23 cellular contexts compared by ENCODE assay signal in the genomic region with DNA sequence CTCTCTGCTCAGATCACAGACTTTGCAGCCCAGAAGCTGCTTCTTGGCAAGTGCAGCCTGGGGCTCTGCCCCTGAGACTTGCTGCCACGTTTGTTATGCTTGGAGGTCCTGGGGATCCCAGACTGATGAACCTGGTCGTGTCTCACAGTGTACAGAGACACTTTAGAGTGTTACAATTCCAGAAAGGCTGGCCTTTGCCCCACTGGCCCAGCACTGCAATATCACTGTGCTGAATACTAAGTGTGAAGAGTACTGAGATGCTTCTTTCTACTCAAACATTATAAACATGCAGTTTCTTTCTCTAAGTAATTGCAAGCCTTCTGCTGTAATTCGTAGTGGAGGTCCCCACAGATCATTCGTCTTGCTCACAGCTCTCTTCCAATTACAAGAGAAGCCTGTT.
DNase-seq lines count a peak whose midpoint lies in the region; ATAC-seq, FAIRE-seq and TF ChIP-seq lines count a peak whose summit lies in the region.
"Had no signal": no experiment of that assay in that cellular context is flagged by ENCODE, and none has a peak within 500 bp of the region (broad histone marks: within the 10 kb centered on the region; RNA-seq: fewer than 3 reads in every experiment).

No MANE protein-coding gene starts in this region.

- H4K91ac ChIP-seq in H1 (replicated peaks; ENCODE audit: insufficient read length, low read length): no peak overlapping the region

- H2AK5ac ChIP-seq in H1 (ENCODE audit: low read depth, low read length): no peak overlapping the region

- WGBS in right lobe of liver (ENCODE audit: insufficient coverage, low coverage, low lambda C conversion rate, missing lambda C conversion rate): 48% methylated on average over 4 of the region's 4 CpGs
- WGBS in HepG2 (ENCODE audit: low lambda C conversion rate): 27% methylated on average over 4 of the region's 4 CpGs
- WGBS in GM12878 (ENCODE audit: insufficient coverage, insufficient replicate concordance, low lambda C conversion rate, missing lambda C conversion rate): 35% methylated on average over 4 of the region's 4 CpGs
- WGBS in H1 (ENCODE audit: extremely low coverage in 1 of 2, insufficient coverage in 1 of 2, insufficient read length in 1 of 2, insufficient replicate concordance in 2 of 2, low coverage in 1 of 2, low lambda C conversion rate in 2 of 2, missing lambda C conversion rate in 1 of 2), 2 experiments: 88% methylated on average over 4 of the region's 4 CpGs; no CpG with 5 or more reads in 1 of the 2 experiments

- H2AFZ ChIP-seq in HepG2 (ENCODE audit: low read length) (no peak overlapping the region), GM12878 (ENCODE audit: control insufficient read depth, low read depth, low read length) (peak overlapping the region; percentile 50), H1 (ENCODE audit: low read length) (peak overlapping the region; percentile 14; the same call in 1 of the 2 replicates)

- no peak overlapping the region for H3K14ac ChIP-seq in H1 (ENCODE audit: insufficient read length)

- no peaks in the 10 kb centered on the region for H3K79me2 ChIP-seq in HepG2 (ENCODE audit: insufficient read depth, low read length)
- no peaks in the 10 kb centered on the region for H3K79me2 ChIP-seq in GM12878 (ENCODE audit: control insufficient read depth, insufficient read depth, low read length)
- no peaks in the 10 kb centered on the region for H3K79me2 ChIP-seq in H1 (ENCODE audit: control insufficient read depth in 1 of 2, insufficient read depth in 2 of 2, low read length in 2 of 2)

- intact Hi-C loops in right lobe of liver (cut with DNase I) (no loop called here), HepG2 (cut with micrococcal nuclease; ENCODE audit: unreplicated experiment) (no loop called here), GM12878 (cut with micrococcal nuclease; ENCODE audit: unreplicated experiment) (no loop called here)

- no peak overlapping the region for H3K27ac ChIP-seq in right lobe of liver
- H3K27ac ChIP-seq in HepG2 (ENCODE audit: extremely low read length, insufficient read depth, low read length): no peak overlapping the region
- no peak overlapping the region; the same call in 1 of the 2 replicates for H3K27ac ChIP-seq in GM12878 (ENCODE audit: control insufficient read depth, insufficient read depth)
- H3K27ac ChIP-seq in H1 (ENCODE audit: low read depth, low read length): no peak overlapping the region
- H3K27ac ChIP-seq: 22Rv1, A549, BLaER1 had no signal

- no peak overlapping the region for H3K23ac ChIP-seq in H1 (ENCODE audit: insufficient read length)

- no peak overlapping the region for H2BK12ac ChIP-seq in H1 (ENCODE audit: low read depth, low read length)

- H2BK20ac ChIP-seq in H1 (ENCODE audit: low read length): no peak overlapping the region

- H3K9me3 ChIP-seq in right lobe of liver (no peaks in the 10 kb centered on the region), HepG2 (ENCODE audit: low read length) (peaks cover 11% of the 10 kb centered on the region; the same call in 1 of the 2 replicates), GM12878 (replicated peaks; ENCODE audit: control insufficient read depth, insufficient read depth, low read length) (no peaks in the 10 kb centered on the region; the same call in 2 of the 3 replicates), H1 (ENCODE audit: insufficient read depth in 2 of 2, low read depth in 1 of 2, low read length in 1 of 2) (peaks cover 13 to 16% of the 10 kb centered on the region in 2 experiments)
- H3K9me3 ChIP-seq: BE2C had no signal

- no peak overlapping the region for H2BK120ac ChIP-seq in H1 (replicated peaks; ENCODE audit: low read depth, low read length)

- SMC1A ChIA-PET in GM12878 (lab: Charles Lee; ENCODE audit: uncharacterized antibody, unreplicated experiment): interaction anchor here (0.6 to 1.8 kb wide), 4 partner anchors 8 to 127 kb away, joined by 3 to 5 read pairs (median 4); no protein-coding TSS in a partner anchor

- no peak overlapping the region for H2BK5ac ChIP-seq in H1 (ENCODE audit: low read depth, low read length)

- H4K20me1 ChIP-seq in HepG2 (ENCODE audit: insufficient read depth, low read length) (no peaks in the 10 kb centered on the region), GM12878 (ENCODE audit: control insufficient read depth, insufficient read depth) (no peaks in the 10 kb centered on the region), H1 (replicated peaks in 1 of 2; ENCODE audit: control insufficient read depth in 1 of 2, insufficient read depth in 2 of 2, low read length in 2 of 2) (no peaks in the 10 kb centered on the region)
- H4K20me1 ChIP-seq: BLaER1 had no signal

- no peak for TF ChIP-seq EP300 in HepG2 (IDR thresholded peaks at IDR 0.05; ENCODE audit: low read depth in 2 of 2, low read length in 2 of 2)
- no peak for TF ChIP-seq EP300 in HepG2 (CRISPR knock-in tag; IDR thresholded peaks at IDR 0.05; ENCODE audit: borderline replicate concordance)
- no peak for TF ChIP-seq EP300 in GM12878 (IDR thresholded peaks at IDR 0.05; ENCODE audit: borderline replicate concordance in 1 of 2, control insufficient read depth in 1 of 2, low read depth in 2 of 2, low read length in 2 of 2)
- TF ChIP-seq EP300 in H1 (IDR thresholded peaks at IDR 0.05; ENCODE audit: borderline replicate concordance in 1 of 2, low read depth in 2 of 2, low read length in 2 of 2): no peak

- FAIRE-seq in HepG2 (lab: Jason Lieb, UNC): no peak
- FAIRE-seq in GM12878 (lab: Jason Lieb, UNC): no peak
- no peak for FAIRE-seq in H1 (lab: Jason Lieb, UNC)
- no peak for FAIRE-seq in urothelium cell line (lab: Jason Lieb, UNC)
- FAIRE-seq: A549, G401.6, GM12892, GM18507 had no signal

- H3K4ac ChIP-seq in H1 (replicated peaks; ENCODE audit: insufficient read length, low read depth, low read length): no peak overlapping the region

- ATAC-seq in right lobe of liver (peak; percentile 22 to 71 (median 40)), HepG2 (no peak), GM12878 (no peak; the same call in 2 of the 3 replicates), left lobe of liver (peak; percentile 62), SK-N-SH treated with all-trans-retinoic acid at 6 μM for 48 hours (no peak)
- ATAC-seq: A549 had no signal

- no peaks in the 10 kb centered on the region for H3K27me3 ChIP-seq in right lobe of liver
- H3K27me3 ChIP-seq in HepG2 (ENCODE audit: control insufficient read depth in 1 of 2, insufficient read depth in 2 of 2, low read length in 2 of 2): no peaks in the 10 kb centered on the region
- no peaks in the 10 kb centered on the region for H3K27me3 ChIP-seq in GM12878 (replicated peaks in 1 of 2; ENCODE audit: control insufficient read depth in 2 of 2, insufficient read depth in 2 of 2, low read length in 1 of 2)
- H3K27me3 ChIP-seq in H1 (replicated peaks in 1 of 4; ENCODE audit: control insufficient read depth in 3 of 4, extremely low read depth in 1 of 4, insufficient read depth in 3 of 4, low read length in 3 of 4): no peaks in the 10 kb centered on the region
- H3K27me3 ChIP-seq: BE2C, BLaER1 had no signal

- no peak overlapping the region for H3K4me3 ChIP-seq in right lobe of liver
- H3K4me3 ChIP-seq in HepG2 (replicated peaks in 1 of 3; ENCODE audit: insufficient read depth in 1 of 3, low read depth in 2 of 3, low read length in 3 of 3): no peak overlapping the region
- no peak overlapping the region for H3K4me3 ChIP-seq in GM12878
- H3K4me3 ChIP-seq in H1 (ENCODE audit: extremely low read depth in 1 of 4, insufficient read depth in 2 of 4, low read depth in 3 of 4, low read length in 4 of 4): no peak overlapping the region
- H3K4me3 ChIP-seq: A549, BLaER1 had no signal

- TF ChIP-seq CTCF in right lobe of liver (IDR thresholded peaks at IDR 0.05) (no peak), HepG2 (CRISPR knock-in tag; IDR thresholded peaks at IDR 0.05) (no peak), GM12878 (IDR thresholded peaks at IDR 0.05 in 2 of 3, conservative IDR thresholded peaks at IDR 0.05 in 1 of 3; ENCODE audit: control insufficient read depth in 2 of 3, extremely low read depth in 1 of 3, insufficient read depth in 1 of 3, low read depth in 3 of 3, low read length in 3 of 3) (no peak), H1 (IDR thresholded peaks at IDR 0.05; ENCODE audit: control extremely low read depth in 1 of 3, insufficient read depth in 1 of 3, low read depth in 1 of 3, low read length in 3 of 3) (no peak)

- TF ChIP-seq RAD21 in HepG2 (CRISPR knock-in tag; IDR thresholded peaks at IDR 0.05) (no peak), GM12878 (IDR thresholded peaks at IDR 0.05; ENCODE audit: insufficient read depth, low read depth, low read length) (no peak), H1 (IDR thresholded peaks at IDR 0.05 in 1 of 2, conservative IDR thresholded peaks at IDR 0.05 in 1 of 2; ENCODE audit: low read depth in 2 of 2, low read length in 2 of 2) (no peak)

- no peaks in the 10 kb centered on the region; the same call in 1 of the 2 replicates for H3K23me2 ChIP-seq in H1 (ENCODE audit: low read depth, low read length)

- H4K5ac ChIP-seq in H1 (ENCODE audit: insufficient read length, low read depth, low read length): no peak overlapping the region

- no peak for DNase-seq in right lobe of liver
- no peak for DNase-seq in HepG2 (ENCODE audit: low spot score)
- DNase-seq in GM12878 (ENCODE audit: low read depth, low spot score): no peak
- DNase-seq in H1 (ENCODE audit: low read depth in 1 of 2, low spot score in 2 of 2): no peak
- DNase-seq in left lobe of liver (ENCODE audit: low spot score): no peak
- no peak for DNase-seq in urothelium cell line (ENCODE audit: low spot score)
- no peak for DNase-seq in DMS 273 (lab: John Stamatoyannopoulos, UW; ENCODE audit: unreplicated experiment)
- DNase-seq: ACHN; BE2C; C1 segment of cervical spinal cord; CD4-positive, alpha-beta memory T cell; CD4-positive, CD25-positive, alpha-beta regulatory T cell; CD8-positive, alpha-beta memory T cell; COR-L47; DMS79 treated with DMSO at 0.1 percent for 48 hours; GF-D8 had no signal

- RAD21 ChIA-PET in GM12878 (lab: Charles Lee; ENCODE audit: unreplicated experiment): interaction anchor here (2.2 kb wide), 1 partner anchor 19 kb away, joined by 6 read pairs; no protein-coding TSS in a partner anchor

- H3K18ac ChIP-seq in H1 (ENCODE audit: extremely low read depth, low read length): peak overlapping the region; percentile 51; the same call in 1 of the 2 replicates

- H3K79me1 ChIP-seq in H1 (ENCODE audit: low read depth, low read length): no peaks in the 10 kb centered on the region

- no peak overlapping the region for H4K8ac ChIP-seq in H1 (ENCODE audit: extremely low read depth, insufficient read depth, low read length)

- H3K4me2 ChIP-seq in HepG2 (ENCODE audit: low read depth, low read length) (no peak overlapping the region), GM12878 (ENCODE audit: control insufficient read depth, insufficient read depth) (no peak overlapping the region), H1 (ENCODE audit: insufficient read depth in 1 of 2, low read depth in 2 of 2, low read length in 2 of 2) (no peak overlapping the region)
- H3K4me2 ChIP-seq: A549, BLaER1 had no signal

- H3K9ac ChIP-seq in HepG2 (ENCODE audit: insufficient read depth, low read depth, low read length) (no peak overlapping the region), GM12878 (ENCODE audit: control insufficient read depth, insufficient read depth, low read length) (no peak overlapping the region; the same call in 1 of the 2 replicates), H1 (replicated peaks in 1 of 4; ENCODE audit: extremely low read depth in 1 of 4, low read depth in 3 of 4, low read length in 3 of 4) (no peak overlapping the region)
- H3K9ac ChIP-seq: BLaER1 had no signal

- BruUV-seq in HepG2 (replicated peaks; lab: Mats Ljungman, UMichigan) (no TSS peak), GM12878 (replicated peaks; lab: Mats Ljungman, UMichigan) (no TSS peak)

- H2BK15ac ChIP-seq in H1 (ENCODE audit: low read length): no peak overlapping the region

- H3K4me1 ChIP-seq in right lobe of liver: peaks cover 0 to 18% (median 0%) of the 10 kb centered on the region in 4 donors
- H3K4me1 ChIP-seq in HepG2 (ENCODE audit: insufficient read depth, low read length): no peaks in the 10 kb centered on the region
- H3K4me1 ChIP-seq in GM12878 (ENCODE audit: control insufficient read depth, insufficient read depth, low read length): peaks cover 8% of the 10 kb centered on the region
- H3K4me1 ChIP-seq in H1 (replicated peaks in 1 of 4; ENCODE audit: control insufficient read depth in 3 of 4, insufficient read depth in 4 of 4, low read length in 3 of 4): peaks cover 0 to 8% (median 3%) of the 10 kb centered on the region in 4 experiments; a peak in 4 of 7 replicates
- H3K4me1 ChIP-seq: A549, BE2C, BLaER1 had no signal

- no peak overlapping the region for H3K56ac ChIP-seq in H1 (replicated peaks; ENCODE audit: insufficient read length, low read depth, low read length)

- CTCF ChIA-PET in HepG2 (lab: Yijun Ruan, JAX; ENCODE audit: low intra/inter-chr PET ratio, low total read pairs) (no interaction called here), GM12878 (lab: Yijun Ruan, JAX) (interaction anchor here (1.5 kb wide), 1 partner anchor 19 kb away, joined by 8 read pairs; no protein-coding TSS in a partner anchor), H1 (lab: Charles Lee; ENCODE audit: partially characterized antibody) (no interaction called here)

- H3K36me3 ChIP-seq in right lobe of liver (no peaks in the 10 kb centered on the region), HepG2 (replicated peaks in 1 of 2; ENCODE audit: control insufficient read depth in 1 of 2, insufficient read depth in 2 of 2, low read length in 2 of 2) (no peaks in the 10 kb centered on the region), GM12878 (ENCODE audit: control insufficient read depth in 2 of 2, insufficient read depth in 2 of 2, low read length in 1 of 2) (no peaks in the 10 kb centered on the region), H1 (ENCODE audit: control insufficient read depth in 2 of 4, insufficient read depth in 4 of 4, low read length in 3 of 4) (peaks cover 0 to 5% (median 0%) of the 10 kb centered on the region in 4 experiments; a peak in 2 of 8 replicates)
- H3K36me3 ChIP-seq: BE2C, BLaER1 had no signal

- TF ChIP-seq POLR2A in right lobe of liver (IDR thresholded peaks at IDR 0.05) (no peak), HepG2 (IDR thresholded peaks at IDR 0.05; ENCODE audit: insufficient read depth in 1 of 2, low read depth in 2 of 2, low read length in 2 of 2) (no peak), GM12878 (IDR thresholded peaks at IDR 0.05; ENCODE audit: low read depth, low read length) (no peak), H1 (IDR thresholded peaks at IDR 0.05; ENCODE audit: control extremely low read depth in 1 of 2, low read depth in 2 of 2, low read length in 2 of 2) (no peak)

- POLR2A ChIA-PET in HepG2 (lab: Yijun Ruan, JAX): no interaction called here
- POLR2A ChIA-PET in GM12878 (lab: Charles Lee): no interaction called here
- POLR2A ChIA-PET in H1 (lab: Charles Lee; ENCODE audit: partially characterized antibody): no interaction called here

- in situ Hi-C loops in HepG2 (cut with HindIII; ENCODE audit: extremely low pct_ligation_motif_present, low pct_unique_long_range_greater_than_20kb) (no loop called here), GM12878 (cut with MboI) (no loop called here)

Comparison
In these comparisons a context has a peak if more than half of its experiments do, and no peak if none do; other contexts are left out.
1. ATAC-seq: peak in right lobe of liver (4 of 4) and left lobe of liver (single experiment); none in HepG2 (single experiment), GM12878 (single experiment) and SK-N-SH treated with all-trans-retinoic acid at 6 μM for 48 hours (single experiment).